ENCODE assay signal across 26 cellular contexts in the genomic region with DNA sequence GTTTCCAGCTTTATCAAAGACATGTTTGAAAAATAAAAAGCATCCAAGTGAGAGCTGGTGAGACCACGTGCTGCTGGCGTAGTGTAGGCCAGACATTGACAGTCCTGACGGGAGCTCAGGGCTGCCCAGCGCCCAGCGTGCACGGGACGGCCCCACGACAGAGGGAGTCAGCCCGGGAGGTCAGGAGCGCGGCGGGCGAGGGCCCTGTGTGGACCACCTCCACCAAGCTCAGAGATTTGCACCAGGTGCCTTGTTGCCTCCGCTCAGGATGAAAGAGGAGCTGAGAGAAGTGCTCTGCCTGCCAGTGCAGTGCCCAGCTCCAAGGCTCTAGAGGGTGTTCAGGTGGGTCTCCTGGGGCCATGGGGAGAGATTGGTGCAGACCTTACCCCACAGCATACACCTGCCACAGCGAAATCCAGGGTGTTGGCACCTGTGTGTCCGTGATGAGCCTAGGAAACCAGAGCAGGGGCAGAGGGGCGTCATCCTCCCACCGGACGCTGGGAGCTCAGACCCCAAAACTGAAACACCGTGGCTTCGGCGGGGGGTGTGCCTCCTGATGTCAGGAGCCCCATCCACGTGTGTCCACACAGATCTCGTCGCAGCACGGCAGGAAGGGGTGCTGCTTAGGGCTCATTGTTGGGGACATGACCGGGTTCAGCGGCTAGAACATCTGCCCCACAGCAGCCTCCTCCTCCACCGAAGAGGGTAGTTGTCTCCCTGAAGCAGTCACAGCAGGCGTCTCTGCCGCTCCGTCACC.
"Had no signal": no experiment of that assay in that cellular context is flagged by ENCODE, and none has a peak within 500 bp of the region (broad histone marks: within the 10 kb centered on the region; RNA-seq: fewer than 3 reads in every experiment).

No MANE protein-coding gene starts in this region.

- FAIRE-seq: astrocyte, endometrium, frontal cortex, islet of Langerhans, pancreas, small intestine had no signal

- H3K27me3 ChIP-seq: brain microvascular endothelial cell, neutrophil, pancreas, sigmoid colon had no signal

- H3K27ac Mint-ChIP-seq: activated naive CD4-positive, alpha-beta T cell treated with anti-CD3 and anti-CD28 coated beads, Interleukin-2, amount 10 ng/mL, durations not matched to agents 7 days and 5 days; activated T-helper 1 cell treated with anti-CD3 and anti-CD28 coated beads, Interleukin-12 subunit alpha, Interleukin-12 subunit beta, Interleukin-2, Interleukin-4 antibody, amounts not matched to agents 30 ng/mL and 10 ng/mL and 1 ng/mL, durations not matched to agents 14 hours and 24 hours and 36 hours; natural killer cell treated with Interleukin-12 subunit alpha and Interleukin-12 subunit beta and Interleukin-15 and Interleukin-18, amount 100 ng/mL, for 72 hours had no signal

- H3K36me3 ChIP-seq: neutrophil, pancreas, thyroid gland had no signal

- H3K4me3 Mint-ChIP-seq: activated naive CD4-positive, alpha-beta T cell treated with anti-CD3 and anti-CD28 coated beads, Interleukin-2, amount 10 ng/mL, durations not matched to agents 7 days and 5 days; activated T-helper 1 cell treated with anti-CD3 and anti-CD28 coated beads, Interleukin-12 subunit alpha, Interleukin-12 subunit beta, Interleukin-2, Interleukin-4 antibody, amounts not matched to agents 30 ng/mL and 10 ng/mL and 1 ng/mL, durations not matched to agents 14 hours and 24 hours and 36 hours; natural killer cell treated with Interleukin-12 subunit alpha and Interleukin-12 subunit beta and Interleukin-15 and Interleukin-18, amount 100 ng/mL, for 72 hours; T-helper 1 cell treated with Interleukin-12 subunit alpha and Interleukin-12 subunit beta and Interleukin-4 antibody, amounts not matched to agents 30 μg/mL and 1 μg/mL, for 36 hours had no signal

- H3K9me3 ChIP-seq: left lung, lower lobe of right lung, neutrophil, pancreas, psoas muscle, sigmoid colon, stomach, thyroid gland had no signal

- H3K4me1 ChIP-seq: pancreas, psoas muscle, thyroid gland had no signal

- H3K4me3 ChIP-seq: left lung, lower lobe of right lung, pancreas, psoas muscle, sigmoid colon, stomach, thyroid gland had no signal

- H3K27me3 Mint-ChIP-seq: activated naive CD4-positive, alpha-beta T cell treated with anti-CD3 and anti-CD28 coated beads, Interleukin-2, amount 10 ng/mL, durations not matched to agents 7 days and 5 days had no signal

- H3K27ac ChIP-seq: brain microvascular endothelial cell, left lung, lower lobe of right lung, neutrophil, pancreas, psoas muscle, sigmoid colon, thyroid gland, WERI-Rb-1 had no signal

- ATAC-seq: natural killer cell treated with Interleukin-12 subunit alpha and Interleukin-12 subunit beta and Interleukin-15 and Interleukin-18, amount 100 ng/mL, for 72 hours; stimulated activated effector memory CD8-positive, alpha-beta T cell treated with anti-CD3 and anti-CD28 coated beads, Interleukin-12 subunit alpha, Interleukin-12 subunit beta, amount 100 ng/mL, for 72 hours had no signal

- DNase-seq: activated CD8-positive, alpha-beta memory T cell treated with anti-CD3 and anti-CD28 coated beads for 24 hours; activated effector memory CD4-positive, alpha-beta T cell treated with anti-CD3 and anti-CD28 coated beads, Interleukin-2, amount 50 U/mL, for 16 hours; activated naive CD4-positive, alpha-beta T cell treated with anti-CD3 and anti-CD28 coated beads, Interleukin-2, amount 10 ng/mL, durations not matched to agents 7 days and 5 days; amniotic stem cell; brain microvascular endothelial cell; left lung; lower lobe of right lung; mesendoderm; psoas muscle; sigmoid colon; small intestine; stimulated activated CD4-positive, alpha-beta T cell treated with anti-CD3 and anti-CD28 coated beads, Interleukin-4, amount 100 ng/mL, for 24 hours; stomach; T1000; thyroid gland; WERI-Rb-1 had no signal

- H3K9me3 Mint-ChIP-seq: activated naive CD4-positive, alpha-beta T cell treated with anti-CD3 and anti-CD28 coated beads, Interleukin-2, amount 10 ng/mL, durations not matched to agents 7 days and 5 days; activated T-helper 1 cell treated with anti-CD3 and anti-CD28 coated beads, Interleukin-12 subunit alpha, Interleukin-12 subunit beta, Interleukin-2, Interleukin-4 antibody, amounts not matched to agents 30 ng/mL and 10 ng/mL and 1 ng/mL, durations not matched to agents 14 hours and 24 hours and 36 hours; stimulated activated effector memory CD8-positive, alpha-beta T cell treated with anti-CD3 and anti-CD28 coated beads, Interleukin-12 subunit alpha, Interleukin-12 subunit beta, amount 100 ng/mL, for 72 hours; T-helper 1 cell treated with Interleukin-12 subunit alpha and Interleukin-12 subunit beta and Interleukin-4 antibody, amounts not matched to agents 30 μg/mL and 1 μg/mL, for 36 hours had no signal
